Comparison of ENCODE assay signal across 8 cellular contexts in genomic region chr10:110535958-110536891, GRCh38. TPM values are rescaled to one million over a fixed set of nuclear protein-coding genes. Genes with fewer than 3 reads are reported as not detected.
DNase-seq lines count a peak whose midpoint lies in the region; ATAC-seq and TF ChIP-seq lines count a peak whose summit lies in the region.

No MANE protein-coding gene starts in this region.

- H3K9me3 ChIP-seq in Karpas-422 (ENCODE audit: low read length) = no peaks in the 10 kb centered on the region

- no peak overlapping the region for H3K27ac ChIP-seq in Karpas-422 (ENCODE audit: low read length)

- peaks cover 20% of the 10 kb centered on the region for H3K4me1 ChIP-seq in Karpas-422 (ENCODE audit: low read length)

- H3K27me3 ChIP-seq in Karpas-422 (ENCODE audit: low read length) = no peaks in the 10 kb centered on the region

- H3K9me2 ChIP-seq in Karpas-422 (replicated peaks; ENCODE audit: insufficient read depth, low read length) = no peaks in the 10 kb centered on the region

- TF ChIP-seq CTCF in GM10266 (IDR thresholded peaks at IDR 0.05; ENCODE audit: control insufficient read depth, insufficient read depth, low read depth, missing control alignments) = peak; percentile 33
- TF ChIP-seq CTCF in epithelial cell of proximal tubule (conservative IDR thresholded peaks at IDR 0.05; ENCODE audit: low read depth, low read length) = peak; percentile 50

- H2AFZ ChIP-seq in Karpas-422 (ENCODE audit: low read length) = peak overlapping the region; percentile 52; the same call in 1 of the 2 replicates

- H3K4me3 ChIP-seq in Karpas-422 (ENCODE audit: low read length) (no peak overlapping the region), epithelial cell of proximal tubule (ENCODE audit: low read depth, low read length) (peak overlapping the region; percentile 2), skeletal muscle cell (ENCODE audit: low read depth, low read length) (no peak overlapping the region)

- H3K79me2 ChIP-seq in Karpas-422 (ENCODE audit: low read length) = no peaks in the 10 kb centered on the region

- H3K9ac ChIP-seq in Karpas-422 (ENCODE audit: low read length) = peak overlapping the region; percentile 39

- H3K36me3 ChIP-seq in Karpas-422 (ENCODE audit: insufficient read depth, low read length) = no peaks in the 10 kb centered on the region

- no peaks in the 10 kb centered on the region for H4K20me1 ChIP-seq in Karpas-422 (ENCODE audit: insufficient read depth, low read depth, low read length)

- peak; percentile 88 for ATAC-seq in GM21825 (IDR thresholded peaks at IDR 0.05; ENCODE audit: unreplicated experiment)

- DNase-seq in GM10266 (ENCODE audit: extremely low spot score) (peak; percentile 68), Karpas-422 (peak; percentile 67), epithelial cell of proximal tubule (ENCODE audit: low read depth) (peak; percentile 68), skeletal muscle cell (ENCODE audit: low read depth) (peak; percentile 83), NCI-H2081 (lab: John Stamatoyannopoulos, UW) (no peak), NCI-H524 (lab: John Stamatoyannopoulos, UW) (no peak)
- peak; percentile 83 for DNase-seq in activated CD4-positive, alpha-beta T cell treated with anti-CD3 and anti-CD28 coated beads for 48 hours

- peak overlapping the region; percentile 33 for H3K4me2 ChIP-seq in Karpas-422 (ENCODE audit: low read depth, low read length, poor library complexity, severe bottlenecking)

RNA-seq across cellular contexts. Expression of gene SMC3, which starts 31.3 kb away (rescaled TPM):
- total RNA-seq in Karpas-422 (2014; rRNA removed; shearing (Covaris generic); ENCODE audit: low replicate concordance) = 40.4 and 42.3 TPM in 2 replicates
- 37.3 and 43.1 TPM in 2 replicates for total RNA-seq in epithelial cell of proximal tubule

RNA-seq across cellular contexts. Expression of gene DUSP5, which starts 38.5 kb away (rescaled TPM):
- total RNA-seq in Karpas-422 (2014; rRNA removed; shearing (Covaris generic); ENCODE audit: low replicate concordance) = 23.6 and 26.6 TPM in 2 replicates
- total RNA-seq in epithelial cell of proximal tubule = 57.6 and 76.2 TPM in 2 replicates

Comparison
In these comparisons a context has a peak if more than half of its experiments do, and no peak if none do; other contexts are left out.
1. DNase-seq: peak in GM10266 (single experiment), Karpas-422 (single experiment), activated CD4-positive, alpha-beta T cell treated with anti-CD3 and anti-CD28 coated beads for 48 hours (single experiment), epithelial cell of proximal tubule (single experiment) and skeletal muscle cell (single experiment); none in NCI-H2081 (0 of 2) and NCI-H524 (0 of 2).